13 cellular contexts compared by ENCODE assay signal in the genomic region with DNA sequence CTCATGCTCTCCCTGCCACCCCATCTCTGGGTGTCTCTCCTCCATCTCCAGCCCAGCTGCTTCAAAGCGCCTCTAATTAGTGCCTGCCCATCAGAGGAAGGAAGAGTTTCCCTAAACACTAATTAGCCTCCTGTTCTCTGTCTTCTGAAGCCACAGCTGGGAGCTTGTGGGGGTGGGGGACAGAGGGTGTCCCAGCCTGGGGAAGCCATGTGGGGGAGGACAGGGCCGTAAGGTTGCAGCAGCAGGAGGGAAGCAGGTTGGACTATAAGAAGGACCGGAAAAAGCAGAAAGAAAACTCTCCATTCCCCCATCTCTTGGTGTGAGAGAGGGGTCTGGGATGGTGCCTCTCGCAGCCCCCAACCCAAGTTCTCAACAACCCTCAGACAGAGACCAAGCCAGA. TPM values are rescaled to one million over a fixed set of nuclear protein-coding genes. Genes with fewer than 3 reads are reported as not detected.
DNase-seq lines count a peak whose midpoint lies in the region; ATAC-seq and TF ChIP-seq lines count a peak whose summit lies in the region.
"Had no signal": no experiment of that assay in that cellular context is flagged by ENCODE, and none has a peak within 500 bp of the region (broad histone marks: within the 10 kb centered on the region; RNA-seq: fewer than 3 reads in every experiment).

No MANE protein-coding gene starts in this region.

- H3K36me3 ChIP-seq in WERI-Rb-1 = peaks cover 21% of the 10 kb centered on the region
- H3K36me3 ChIP-seq: thoracic aorta had no signal

- peak overlapping the region; percentile 38 for H3K27ac Mint-ChIP-seq in stimulated activated naive CD8-positive, alpha-beta T cell treated with anti-CD3 and anti-CD28 coated beads, Interleukin-15, Interleukin-2, amounts not matched to agents 100 ng/mL and 50 ng/mL, for 24 hours
- peak overlapping the region; percentile 84 for H3K27ac Mint-ChIP-seq in glutamatergic neuron (ENCODE audit: unreplicated experiment)

- H3K27me3 Mint-ChIP-seq in stimulated activated naive CD8-positive, alpha-beta T cell treated with anti-CD3 and anti-CD28 coated beads, Interleukin-15, Interleukin-2, amounts not matched to agents 100 ng/mL and 50 ng/mL, for 24 hours = peaks cover 76% of the 10 kb centered on the region
- H3K27me3 Mint-ChIP-seq in glutamatergic neuron (ENCODE audit: unreplicated experiment) = peaks cover 27% of the 10 kb centered on the region

- H3K27ac ChIP-seq in WERI-Rb-1 = no peak overlapping the region
- H3K27ac ChIP-seq: coronary artery, thoracic aorta had no signal

- no peaks in the 10 kb centered on the region for H3K9me3 ChIP-seq in WERI-Rb-1 (ENCODE audit: severe bottlenecking)
- H3K9me3 ChIP-seq: thoracic aorta had no signal

- H3K4me1 Mint-ChIP-seq in stimulated activated naive CD8-positive, alpha-beta T cell treated with anti-CD3 and anti-CD28 coated beads, Interleukin-15, Interleukin-2, amounts not matched to agents 100 ng/mL and 50 ng/mL, for 24 hours (ENCODE audit: low read depth) = peaks cover 43% of the 10 kb centered on the region
- H3K4me1 Mint-ChIP-seq in glutamatergic neuron (ENCODE audit: low read depth, unreplicated experiment) = peaks cover 34% of the 10 kb centered on the region

- TF ChIP-seq CTCF in glutamatergic neuron (IDR thresholded peaks at IDR 0.05; ENCODE audit: partially characterized antibody, unreplicated experiment) = no peak
- no peak for TF ChIP-seq CTCF in WERI-Rb-1 (IDR thresholded peaks at IDR 0.05; ENCODE audit: low read depth, low read length)

- no peaks in the 10 kb centered on the region for H3K9me3 Mint-ChIP-seq in stimulated activated naive CD8-positive, alpha-beta T cell treated with anti-CD3 and anti-CD28 coated beads, Interleukin-15, Interleukin-2, amounts not matched to agents 100 ng/mL and 50 ng/mL, for 24 hours
- H3K9me3 Mint-ChIP-seq in glutamatergic neuron (ENCODE audit: unreplicated experiment) = peaks cover 17% of the 10 kb centered on the region

- no peak for ATAC-seq in stimulated activated naive CD8-positive, alpha-beta T cell treated with anti-CD3 and anti-CD28 coated beads, Interleukin-15, Interleukin-2, amounts not matched to agents 100 U/mL and 50 U/mL, for 24 hours

- H3K36me3 Mint-ChIP-seq in stimulated activated naive CD8-positive, alpha-beta T cell treated with anti-CD3 and anti-CD28 coated beads, Interleukin-15, Interleukin-2, amounts not matched to agents 100 ng/mL and 50 ng/mL, for 24 hours (ENCODE audit: low read depth) = no peaks in the 10 kb centered on the region
- no peaks in the 10 kb centered on the region for H3K36me3 Mint-ChIP-seq in glutamatergic neuron (ENCODE audit: unreplicated experiment)

- peak overlapping the region; percentile 51 for H3K4me3 Mint-ChIP-seq in stimulated activated naive CD8-positive, alpha-beta T cell treated with anti-CD3 and anti-CD28 coated beads, Interleukin-15, Interleukin-2, amounts not matched to agents 100 ng/mL and 50 ng/mL, for 24 hours
- peak overlapping the region; percentile 83 for H3K4me3 Mint-ChIP-seq in glutamatergic neuron (ENCODE audit: unreplicated experiment)

- DNase-seq in stimulated activated naive CD8-positive, alpha-beta T cell treated with anti-CD3 and anti-CD28 coated beads, Interleukin-15, Interleukin-2, amounts not matched to agents 100 U/mL and 50 U/mL, for 24 hours = no peak
- DNase-seq in NCI-H69 (lab: John Stamatoyannopoulos, UW) (peak; percentile 92), glutamatergic neuron (peak; percentile 75), DMS153 treated with DMSO at 0.1 percent for 48 hours (lab: John Stamatoyannopoulos, UW; ENCODE audit: unreplicated experiment) (no peak), WERI-Rb-1 (no peak), T1000 (lab: John Stamatoyannopoulos, UW) (no peak)
- no peak for DNase-seq in stimulated activated CD4-positive, alpha-beta T cell treated with anti-CD3 and anti-CD28 coated beads, Interleukin-2, amount 100 ng/mL, for 24 hours
- DNase-seq: foreskin melanocyte, NCI-H187 treated with DMSO at 0.1 percent for 48 hours had no signal

- H3K27me3 ChIP-seq in WERI-Rb-1 (ENCODE audit: insufficient read depth, low read depth, severe bottlenecking) = no peaks in the 10 kb centered on the region

- H3K4me3 ChIP-seq in WERI-Rb-1 (ENCODE audit: low read depth, low read length) = no peak overlapping the region
- H3K4me3 ChIP-seq: thoracic aorta had no signal

RNA-seq across cellular contexts. Expression of gene SLC8A2, which starts 26.2 kb away (rescaled TPM):
- total RNA-seq in glutamatergic neuron (ENCODE audit: unreplicated experiment) = 115 TPM
- total RNA-seq: pulmonary artery endothelial cell had no signal

RNA-seq across cellular contexts. Expression of gene MEIS3, which starts 26.2 kb away (rescaled TPM):
- 255 TPM for total RNA-seq in glutamatergic neuron (ENCODE audit: unreplicated experiment)

RNA-seq across cellular contexts. Expression of gene KPTN, which starts 38.5 kb away (rescaled TPM):
- 51.2 TPM for total RNA-seq in glutamatergic neuron (ENCODE audit: unreplicated experiment)

Comparison
In these comparisons a context has a peak if more than half of its experiments do, and no peak if none do; other contexts are left out.
1. DNase-seq: peak in NCI-H69 (single experiment) and glutamatergic neuron (single experiment); none in stimulated activated naive CD8-positive, alpha-beta T cell treated with anti-CD3 and anti-CD28 coated beads, Interleukin-15, Interleukin-2, amounts not matched to agents 100 U/mL and 50 U/mL, for 24 hours (single experiment), stimulated activated CD4-positive, alpha-beta T cell treated with anti-CD3 and anti-CD28 coated beads, Interleukin-2, amount 100 ng/mL, for 24 hours (0 of 2), DMS153 treated with DMSO at 0.1 percent for 48 hours (single experiment), WERI-Rb-1 (single experiment) and T1000 (single experiment).